ENCODE assay signal across 8 cellular contexts in genomic region chr9:35829084-35829763, GRCh38. TPM values are rescaled to one million over a fixed set of nuclear protein-coding genes. Genes with fewer than 3 reads are reported as not detected.
DNase-seq lines count a peak whose midpoint lies in the region; ATAC-seq, FAIRE-seq and TF ChIP-seq lines count a peak whose summit lies in the region.

Gene TMEM8B (plus strand): TSS chr9:35829228. CDS start chr9:35829448, 220 bp downstream.

- H3K9me3 ChIP-seq in ascending aorta = no peaks in the 10 kb centered on the region
- H3K9me3 ChIP-seq in hepatocyte (ENCODE audit: low read depth) = no peaks in the 10 kb centered on the region
- H3K9me3 ChIP-seq in vagina = no peaks in the 10 kb centered on the region

- peak within 1 kb of the TSS; percentile 96 for H2AFZ ChIP-seq in hepatocyte

- H3K27ac ChIP-seq in ascending aorta = peak within 1 kb of the TSS; percentile 88 to 98
- H3K27ac ChIP-seq in hepatocyte = peak within 1 kb of the TSS; percentile 94
- H3K27ac ChIP-seq in rectal smooth muscle tissue (ENCODE audit: low read depth, low read length) = peak within 1 kb of the TSS; percentile 89
- H3K27ac ChIP-seq in vagina = peak within 1 kb of the TSS; percentile 95

- no peaks in the 10 kb centered on the region for H3K27me3 ChIP-seq in ascending aorta
- no peaks in the 10 kb centered on the region for H3K27me3 ChIP-seq in hepatocyte
- H3K27me3 ChIP-seq in rectal smooth muscle tissue (ENCODE audit: control insufficient read depth, insufficient read depth, low read length) = no peaks in the 10 kb centered on the region
- no peaks in the 10 kb centered on the region for H3K27me3 ChIP-seq in vagina

- H3K79me2 ChIP-seq in hepatocyte = peaks cover 24% of the 10 kb centered on the region

- peak within 1 kb of the TSS; percentile 85 for H3K27ac Mint-ChIP-seq in T-helper 2 cell treated with Interferon-gamma antibody and Interleukin-4, amounts not matched to agents 5 μg/mL and 100 μg/mL, for 36 hours

- H3K4me1 ChIP-seq in ascending aorta (peaks cover 10 to 31% of the 10 kb centered on the region in 2 donors), hepatocyte (ENCODE audit: insufficient read depth) (peaks cover 39% of the 10 kb centered on the region), rectal smooth muscle tissue (ENCODE audit: control insufficient read depth, insufficient read depth, low read length) (peaks cover 11% of the 10 kb centered on the region), vagina (peaks cover 67% of the 10 kb centered on the region)

- peaks cover 21% of the 10 kb centered on the region for H3K4me1 Mint-ChIP-seq in T-helper 2 cell treated with Interferon-gamma antibody and Interleukin-4, amounts not matched to agents 5 μg/mL and 100 μg/mL, for 36 hours (ENCODE audit: low read depth)

- ATAC-seq in HG02885 (IDR thresholded peaks at IDR 0.05; ENCODE audit: poor library complexity, unreplicated experiment) = peak; percentile 80

- no peaks in the 10 kb centered on the region for H3K9me2 ChIP-seq in hepatocyte (replicated peaks; ENCODE audit: insufficient read depth)

- intact Hi-C loops in ascending aorta (cut with DNase I) = loop anchor here (1.0 to 5.0 kb wide), 5 partner anchors 14 to 172 kb away; partner anchors contain the start of genes CCDC107, HINT2 and RMRP
- intact Hi-C loops in vagina (cut with DNase I) = no loop called here

- H3K9ac ChIP-seq in rectal smooth muscle tissue (ENCODE audit: low read length) = peak within 1 kb of the TSS; percentile 85

- H3K36me3 ChIP-seq in ascending aorta (no peaks in the 10 kb centered on the region), hepatocyte (replicated peaks; ENCODE audit: insufficient read depth, low read depth) (no peaks in the 10 kb centered on the region), rectal smooth muscle tissue (ENCODE audit: control insufficient read depth, insufficient read depth, low read length) (no peaks in the 10 kb centered on the region), vagina (no peaks in the 10 kb centered on the region)

- no peak for TF ChIP-seq CTCF in ascending aorta (IDR thresholded peaks at IDR 0.05)
- TF ChIP-seq CTCF in hepatocyte (IDR thresholded peaks at IDR 0.05; ENCODE audit: poor library complexity) = no peak
- TF ChIP-seq CTCF in vagina (IDR thresholded peaks at IDR 0.05) = no peak

- peak; percentile 89 for FAIRE-seq in GM12892 (lab: Jason Lieb, UNC)

- peak within 1 kb of the TSS; percentile 94 for H3K4me2 ChIP-seq in hepatocyte

- H3K36me3 Mint-ChIP-seq in T-helper 2 cell treated with Interferon-gamma antibody and Interleukin-4, amounts not matched to agents 5 μg/mL and 100 μg/mL, for 36 hours (ENCODE audit: low read depth) = no peaks in the 10 kb centered on the region

- DNase-seq in GM12892 (ENCODE audit: insufficient read length) (peak; percentile 97), NCI-H187 (lab: John Stamatoyannopoulos, UW) (peak; percentile 15 to 89), ascending aorta (ENCODE audit: low spot score in 2 of 2) (peak; percentile 90 to 98), hepatocyte (ENCODE audit: low spot score) (peak; percentile 98), vagina (ENCODE audit: extremely low spot score in 2 of 2) (peak in 1 of 2 donors; percentile 97)
- peak; percentile 89 for DNase-seq in T-helper 2 cell treated with Interferon-gamma antibody and Interleukin-4, amounts not matched to agents 5 μg/mL and 100 μg/mL, for 36 hours (ENCODE audit: low spot score)

- no peak for TF ChIP-seq POLR2A in GM12892 (IDR thresholded peaks at IDR 0.05; ENCODE audit: low read depth, low read length)
- peak in 1 of 2 donors; percentile 63 for TF ChIP-seq POLR2A in vagina (IDR thresholded peaks at IDR 0.05)

- H3K4me3 ChIP-seq in ascending aorta (peak within 1 kb of the TSS; percentile 75 to 96), hepatocyte (peak within 1 kb of the TSS; percentile 46), rectal smooth muscle tissue (ENCODE audit: low read length) (peak within 1 kb of the TSS; percentile 86), vagina (peak within 1 kb of the TSS; percentile 49 to 66)

- 0% methylated on average over 6 of the region's 53 CpGs for WGBS in hepatocyte (ENCODE audit: low lambda C conversion rate, missing lambda C conversion rate)

- H3K4me3 Mint-ChIP-seq in T-helper 2 cell treated with Interferon-gamma antibody and Interleukin-4, amounts not matched to agents 5 μg/mL and 100 μg/mL, for 36 hours = peak within 1 kb of the TSS; percentile 93

- H3K27me3 Mint-ChIP-seq in T-helper 2 cell treated with Interferon-gamma antibody and Interleukin-4, amounts not matched to agents 5 μg/mL and 100 μg/mL, for 36 hours (ENCODE audit: low read depth) = peaks cover 3% of the 10 kb centered on the region

- no peaks in the 10 kb centered on the region for H3K9me3 Mint-ChIP-seq in T-helper 2 cell treated with Interferon-gamma antibody and Interleukin-4, amounts not matched to agents 5 μg/mL and 100 μg/mL, for 36 hours

- H4K20me1 ChIP-seq in hepatocyte (ENCODE audit: insufficient read depth, poor library complexity, severe bottlenecking) = no peaks in the 10 kb centered on the region

RNA-seq across cellular contexts. Expression of gene TMEM8B, which starts in this region (rescaled TPM):
- polyA plus RNA-seq in GM12892 (2012; ENCODE audit: missing spikeins) = 4.0 TPM
- total RNA-seq in ascending aorta (37.3 TPM), hepatocyte (7.5 and 12.3 TPM in 2 replicates), vagina (11.3 TPM)
- 13.4 and 14.6 TPM in 2 replicates for polyA plus RNA-seq in hepatocyte
